In the genomic region with DNA sequence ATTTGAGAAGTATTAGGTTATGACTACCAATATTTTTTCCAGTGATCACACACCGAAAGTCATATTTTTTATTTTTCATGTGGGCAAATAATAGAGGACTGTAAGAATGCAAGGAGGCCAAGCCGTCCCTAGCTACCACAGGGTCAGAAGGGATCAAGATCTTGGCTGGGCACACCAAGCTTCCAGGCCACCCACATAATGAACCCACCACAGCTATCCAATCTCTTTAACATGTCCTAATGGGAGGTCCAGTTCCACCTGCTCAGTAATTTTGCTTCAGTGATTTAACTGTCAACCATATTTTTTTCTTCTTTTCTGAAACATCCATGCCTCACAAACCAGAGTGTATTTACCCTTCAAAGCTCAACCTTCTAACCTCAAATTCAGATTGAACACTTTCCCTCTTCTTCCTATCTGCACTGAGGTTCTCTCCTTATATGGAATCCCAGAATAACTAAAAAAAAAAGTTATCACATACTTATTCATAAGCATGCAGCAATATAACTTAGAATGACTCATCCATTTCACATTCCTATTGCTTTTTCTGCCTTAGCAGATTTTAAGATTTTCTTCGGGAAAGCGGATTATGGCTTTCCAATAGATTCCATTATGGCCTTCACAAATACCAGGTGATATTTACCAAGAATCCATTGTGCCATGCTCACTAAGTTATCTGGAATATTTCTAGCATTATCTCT, we compare ENCODE assay signal across 22 cellular contexts. TPM values are rescaled to one million over a fixed set of nuclear protein-coding genes. Genes with fewer than 3 reads are reported as not detected.
DNase-seq lines count a peak whose midpoint lies in the region; ATAC-seq, FAIRE-seq and TF ChIP-seq lines count a peak whose summit lies in the region.
"Had no signal": no experiment of that assay in that cellular context is flagged by ENCODE, and none has a peak within 500 bp of the region (broad histone marks: within the 10 kb centered on the region; RNA-seq: fewer than 3 reads in every experiment).

No MANE protein-coding gene starts in this region.

- H2BK20ac ChIP-seq in IMR-90 (ENCODE audit: low read depth, low read length): no peak overlapping the region

- H3K18ac ChIP-seq in IMR-90 (ENCODE audit: low read depth, low read length): no peak overlapping the region
- H3K18ac ChIP-seq in mesenchymal stem cell (ENCODE audit: low read depth in 1 of 2, low read length in 2 of 2): no peak overlapping the region

- DNase-seq in AG08395 (ENCODE audit: low spot score): peak; percentile 20
- peak; percentile 68 for DNase-seq in IMR-90
- DNase-seq in astrocyte of the spinal cord (ENCODE audit: low read depth, low spot score): peak; percentile 17
- DNase-seq in mesenchymal stem cell: no peak
- no peak for DNase-seq in SKM-1 (lab: John Stamatoyannopoulos, UW; ENCODE audit: unreplicated experiment)
- DNase-seq in small intestine: no peak
- DNase-seq: activated CD4-positive, alpha-beta T cell treated with anti-CD3 and anti-CD28 coated beads, Interleukin-2, amount 50 U/mL, for 1 hour; activated naive CD4-positive, alpha-beta T cell treated with anti-CD3 and anti-CD28 coated beads for 36 hours; CD8-positive, alpha-beta T cell; DND-41; KBM-7; kidney glomerular epithelial cell; naive thymus-derived CD8-positive, alpha-beta T cell; NCI-H2029 treated with DMSO at 0.1 percent for 48 hours; NCI-H446 treated with DMSO at 0.1 percent for 48 hours; stimulated activated CD4-positive, alpha-beta T cell treated with anti-CD3 and anti-CD28 coated beads, Interleukin-4, amount 100 ng/mL, for 1 hour had no signal

- H2AFZ ChIP-seq in IMR-90 (replicated peaks; ENCODE audit: low read length, poor library complexity) (no peak overlapping the region), mesenchymal stem cell (ENCODE audit: low read depth, low read length) (no peak overlapping the region)

- peak overlapping the region; percentile 23; the same call in 1 of the 2 replicates for H3K27ac ChIP-seq in IMR-90 (ENCODE audit: insufficient read depth, low read length)
- H3K27ac ChIP-seq in mesenchymal stem cell (ENCODE audit: low read length, poor library complexity, severe bottlenecking): peak overlapping the region; percentile 56
- H3K27ac ChIP-seq in small intestine (ENCODE audit: low read depth in 1 of 2, low read length in 1 of 2): no peak overlapping the region
- H3K27ac ChIP-seq: coronary artery, skin epidermis, vagina had no signal

- H3K4me3 ChIP-seq in IMR-90 (ENCODE audit: insufficient read depth, low read depth, low read length) (no peak overlapping the region), astrocyte of the spinal cord (ENCODE audit: low read depth, low read length) (no peak overlapping the region), mesenchymal stem cell (ENCODE audit: insufficient read depth in 1 of 2, low read depth in 1 of 2, low read length in 2 of 2) (no peak overlapping the region), small intestine (ENCODE audit: low read depth in 1 of 2, low read length in 2 of 2) (no peak overlapping the region)
- H3K4me3 ChIP-seq: coronary artery, skin epidermis, vagina had no signal

- H4K5ac ChIP-seq in IMR-90 (ENCODE audit: low read depth, low read length): peak overlapping the region; percentile 86; the same call in 1 of the 2 replicates

- H4K20me1 ChIP-seq in IMR-90 (ENCODE audit: insufficient read depth, low read length): peaks cover 49% of the 10 kb centered on the region

- H3K4me2 ChIP-seq in IMR-90 (ENCODE audit: low read depth, low read length) (no peak overlapping the region), mesenchymal stem cell (ENCODE audit: low read length, poor library complexity, severe bottlenecking) (no peak overlapping the region)

- no peak for TF ChIP-seq RAD21 in IMR-90 (IDR thresholded peaks at IDR 0.05; ENCODE audit: low read length)

- 100% methylated on average over 1 of the region's 4 CpGs; no CpG with 5 or more reads in 1 of the 2 experiments for WGBS in IMR-90 (ENCODE audit: extremely low coverage in 2 of 2, insufficient read length in 1 of 2), 2 experiments
- 95% methylated on average over 3 of the region's 4 CpGs for WGBS in mesenchymal stem cell
- 90 to 98% (median 96%) methylated on average over 4 of the region's 4 CpGs for WGBS in small intestine, 3 donors

- H3K36me3 ChIP-seq in IMR-90 (ENCODE audit: control insufficient read depth, insufficient read depth, low read length) (peaks cover 32% of the 10 kb centered on the region), mesenchymal stem cell (ENCODE audit: control insufficient read depth in 1 of 2, insufficient read depth in 2 of 2, low read depth in 1 of 2, low read length in 2 of 2) (peaks cover 11 to 86% of the 10 kb centered on the region in 2 experiments), small intestine (ENCODE audit: control insufficient read depth in 2 of 2, insufficient read depth in 2 of 2, low read length in 2 of 2) (peaks cover 11 to 12% of the 10 kb centered on the region in 2 donors)

- H4K8ac ChIP-seq in IMR-90 (ENCODE audit: low read depth in 2 of 2, low read length in 2 of 2): peak overlapping the region in 1 of 2 experiments; percentile 38; a peak in 1 of 4 replicates
- no peak overlapping the region for H4K8ac ChIP-seq in mesenchymal stem cell (ENCODE audit: low read length)

- H3K9me3 ChIP-seq in IMR-90 (ENCODE audit: control insufficient read depth, insufficient read depth, low read length) (no peaks in the 10 kb centered on the region), mesenchymal stem cell (ENCODE audit: control insufficient read depth, low read length) (no peaks in the 10 kb centered on the region), small intestine (ENCODE audit: control insufficient read depth, low read depth) (no peaks in the 10 kb centered on the region)
- H3K9me3 ChIP-seq: vagina had no signal

- H3K14ac ChIP-seq in IMR-90 (replicated peaks; ENCODE audit: low read depth, low read length): no peak overlapping the region
- no peak overlapping the region for H3K14ac ChIP-seq in mesenchymal stem cell (ENCODE audit: low read length in 2 of 2)

- H3K27me3 ChIP-seq in IMR-90 (ENCODE audit: control insufficient read depth, insufficient read depth, low read length) (no peaks in the 10 kb centered on the region), mesenchymal stem cell (ENCODE audit: control insufficient read depth in 1 of 2, insufficient read depth in 1 of 2, low read length in 2 of 2) (no peaks in the 10 kb centered on the region), small intestine (ENCODE audit: control insufficient read depth in 2 of 2, insufficient read depth in 2 of 2, low read length in 2 of 2) (no peaks in the 10 kb centered on the region)
- H3K27me3 ChIP-seq: vagina had no signal

- H2AK5ac ChIP-seq in IMR-90 (ENCODE audit: low read depth, low read length): no peak overlapping the region; the same call in 1 of the 2 replicates
- H2AK5ac ChIP-seq in mesenchymal stem cell (ENCODE audit: low read length, severe bottlenecking): peak overlapping the region; percentile 97

- H2AK9ac ChIP-seq in IMR-90 (replicated peaks; ENCODE audit: low read depth, low read length, poor library complexity): no peak overlapping the region

- H3K4ac ChIP-seq in IMR-90 (ENCODE audit: low read depth, low read length) (no peak overlapping the region), mesenchymal stem cell (ENCODE audit: low read depth in 1 of 2, low read length in 2 of 2) (no peak overlapping the region)

- H4K91ac ChIP-seq in IMR-90 (ENCODE audit: insufficient read depth, low read depth, low read length) (no peak overlapping the region), mesenchymal stem cell (ENCODE audit: low read length) (no peak overlapping the region)

- peak overlapping the region; percentile 40 for H2BK5ac ChIP-seq in IMR-90 (ENCODE audit: low read depth, low read length, poor library complexity, severe bottlenecking)
- H2BK5ac ChIP-seq in mesenchymal stem cell (ENCODE audit: low read depth, low read length, poor library complexity, severe bottlenecking): no peak overlapping the region

- no peak overlapping the region for H3K9ac ChIP-seq in IMR-90 (ENCODE audit: low read depth, low read length)
- no peak overlapping the region for H3K9ac ChIP-seq in mesenchymal stem cell (ENCODE audit: low read length)

- intact Hi-C loops in IMR-90 (cut with micrococcal nuclease): no loop called here

- TF ChIP-seq CTCF in IMR-90 (conservative IDR thresholded peaks at IDR 0.05; ENCODE audit: low read depth, low read length) (no peak), astrocyte of the spinal cord (IDR thresholded peaks at IDR 0.05; ENCODE audit: low read depth, low read length) (no peak)

- H2BK15ac ChIP-seq in IMR-90 (ENCODE audit: low read depth, low read length): no peak overlapping the region
- H2BK15ac ChIP-seq in mesenchymal stem cell (ENCODE audit: low read depth, poor library complexity, severe bottlenecking): no peak overlapping the region

- H3K56ac ChIP-seq in IMR-90 (ENCODE audit: extremely low read depth, insufficient read depth, low read length): no peak overlapping the region

- POLR2A ChIA-PET in IMR-90 (lab: Charles Lee; ENCODE audit: unreplicated experiment): no interaction called here

- no peak overlapping the region for H3K23ac ChIP-seq in IMR-90 (ENCODE audit: low read depth, low read length)
- H3K23ac ChIP-seq in mesenchymal stem cell (ENCODE audit: low read length in 2 of 2): no peak overlapping the region

- no peak overlapping the region for H2BK12ac ChIP-seq in mesenchymal stem cell (ENCODE audit: low read length in 2 of 2)

- no peak for TF ChIP-seq POLR2A in IMR-90 (IDR thresholded peaks at IDR 0.05; ENCODE audit: low read depth, low read length)

- dilution Hi-C loops in IMR-90 (cut with HindIII; ENCODE audit: low sequenced_read_pairs, unreplicated experiment): no loop called here

- H3K4me1 ChIP-seq in IMR-90 (ENCODE audit: control insufficient read depth, insufficient read depth, low read length) (peaks cover 8% of the 10 kb centered on the region), mesenchymal stem cell (ENCODE audit: control insufficient read depth, insufficient read depth, low read depth, low read length) (no peaks in the 10 kb centered on the region), small intestine (ENCODE audit: control insufficient read depth in 2 of 2, insufficient read depth in 1 of 2, low read depth in 1 of 2, low read length in 1 of 2) (peaks cover 0 to 8% of the 10 kb centered on the region in 2 donors)

- CTCF ChIA-PET in IMR-90 (lab: Yijun Ruan, JAX): no interaction called here

- H3K9me1 ChIP-seq in IMR-90 (ENCODE audit: insufficient read depth, low read length): peaks cover 6% of the 10 kb centered on the region; the same call in 1 of the 2 replicates

- H2BK120ac ChIP-seq in IMR-90 (ENCODE audit: low read depth, low read length): no peak overlapping the region
- H2BK120ac ChIP-seq in mesenchymal stem cell (ENCODE audit: low read depth, low read length): no peak overlapping the region

- peaks cover 11 to 45% of the 10 kb centered on the region in 2 experiments for H3K79me1 ChIP-seq in IMR-90 (ENCODE audit: low read depth in 1 of 2, low read length in 2 of 2)
- peaks cover under 1% of the 10 kb centered on the region for H3K79me1 ChIP-seq in mesenchymal stem cell (replicated peaks; ENCODE audit: low read length, poor library complexity, severe bottlenecking)

- in situ Hi-C loops in IMR-90 (cut with MboI; ENCODE audit: low sequenced_read_pairs) (loop anchor here (10.0 kb wide), 1 partner anchor 569 kb away; no protein-coding TSS in a partner anchor), astrocyte of the spinal cord (cut with HindIII; ENCODE audit: low sequenced_read_pairs) (no loop called here)

- no peak for FAIRE-seq in small intestine (lab: Jason Lieb, UNC)
- FAIRE-seq: frontal cortex had no signal

- ATAC-seq in IMR-90 (ENCODE audit: low read depth) (peak; percentile 66), HG03460 (IDR thresholded peaks at IDR 0.05; ENCODE audit: unreplicated experiment) (no peak), GM19452 (IDR thresholded peaks at IDR 0.05; ENCODE audit: unreplicated experiment) (no peak)
- ATAC-seq: CD8-positive, alpha-beta T cell; naive thymus-derived CD8-positive, alpha-beta T cell had no signal

- BruUV-seq in IMR-90 (replicated peaks; lab: Mats Ljungman, UMichigan): no TSS peak

RNA-seq across cellular contexts. Expression of a gene that starts 12.2 kb away (rescaled TPM):
- 11.1 and 28.1 TPM in 2 replicates for total RNA-seq in IMR-90 (2012; rRNA removed)
- polyA plus RNA-seq in IMR-90 (2012; rRNA removed) (50.0 and 51.4 TPM in 2 replicates), small intestine (10 to 100 TPM; 43.8 to 65.8 (median 46.2) TPM)
- polyA plus RNA-seq in IMR-90 (2012; cell fraction: cytosol; rRNA removed): 10.8 and 11.3 TPM in 2 replicates
- 142 and 399 TPM in 2 replicates for polyA plus RNA-seq in IMR-90 (2012; cell fraction: nucleus; rRNA removed; ENCODE audit: low replicate concordance)
- 69.3 TPM for polyA plus RNA-seq in mesenchymal stem cell (2013, experiment 1 of 2)
- 65.2 TPM for polyA plus RNA-seq in mesenchymal stem cell (2013, experiment 2 of 2)

RNA-seq across cellular contexts. Expression of a gene that starts 20.3 kb away (rescaled TPM):
- total RNA-seq in IMR-90 (2012; rRNA removed): 5.4 and 6.9 TPM in 2 replicates
- polyA plus RNA-seq in IMR-90 (2012; rRNA removed) (5.9 and 6.0 TPM in 2 replicates), small intestine (10 to 100 TPM; 10.8 to 33.0 (median 18.1) TPM)
- 3.7 and 4.0 TPM in 2 replicates for polyA plus RNA-seq in IMR-90 (2012; cell fraction: cytosol; rRNA removed)
- 4.0 and 5.2 TPM in 2 replicates for polyA plus RNA-seq in IMR-90 (2012; cell fraction: nucleus; rRNA removed; ENCODE audit: low replicate concordance)
- 12.2 TPM for polyA plus RNA-seq in mesenchymal stem cell (2013, experiment 1 of 2)
- 12.9 TPM for polyA plus RNA-seq in mesenchymal stem cell (2013, experiment 2 of 2)

Comparison
In these comparisons a context has a peak if more than half of its experiments do, and no peak if none do; other contexts are left out.
1. DNase-seq: peak in AG08395 (single experiment), IMR-90 (single experiment) and astrocyte of the spinal cord (single experiment); none in mesenchymal stem cell (single experiment), SKM-1 (single experiment) and small intestine (single experiment).
2. H3K27ac ChIP-seq: peak in IMR-90 (single experiment) and mesenchymal stem cell (single experiment); none in small intestine (0 of 2).